In the genomic region with DNA sequence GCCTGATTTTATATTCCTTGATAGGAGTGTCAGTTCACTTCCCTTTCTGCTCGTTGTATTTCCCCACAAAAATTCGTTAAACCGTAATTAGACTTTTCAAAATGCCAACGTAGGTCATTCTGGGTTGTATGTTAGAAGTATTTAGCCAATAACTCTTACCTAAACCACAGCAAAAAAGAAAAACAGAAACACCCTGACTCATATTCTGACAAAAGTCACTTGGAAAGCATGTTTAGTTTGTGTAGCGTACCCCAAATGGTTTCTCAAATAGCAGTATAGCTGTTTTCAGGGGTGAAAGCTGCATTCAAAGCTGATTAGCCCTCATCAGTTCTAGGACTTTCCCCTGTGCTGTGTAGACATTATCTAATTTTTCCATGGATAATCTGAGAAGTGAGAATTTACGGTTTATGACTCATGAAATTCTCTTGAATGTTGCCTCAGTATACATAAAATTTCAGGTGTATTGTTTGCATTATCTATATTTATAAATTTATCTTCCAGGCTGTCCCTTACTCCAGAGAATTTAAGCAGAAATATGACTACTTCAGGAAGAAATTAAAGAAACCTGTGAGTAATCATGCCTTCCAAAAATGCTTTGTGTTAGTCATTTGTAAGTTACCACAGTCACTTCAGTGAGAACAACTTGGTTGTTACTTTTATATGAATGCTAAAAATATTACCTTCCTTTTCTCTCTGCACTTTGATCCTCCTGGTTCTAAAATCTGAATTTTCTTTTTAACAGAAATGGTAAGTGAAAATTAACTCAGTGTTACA, we compare ENCODE assay signal across 14 cellular contexts.
DNase-seq lines count a peak whose midpoint lies in the region; TF ChIP-seq lines count a peak whose summit lies in the region.
"Had no signal": no experiment of that assay in that cellular context is flagged by ENCODE, and none has a peak within 500 bp of the region (broad histone marks: within the 10 kb centered on the region; RNA-seq: fewer than 3 reads in every experiment).

No MANE protein-coding gene starts in this region.

- H3K4me3 ChIP-seq in AG10803 (ENCODE audit: low read length) (no peak overlapping the region), BE2C (ENCODE audit: low read depth, low read length) (no peak overlapping the region)
- H3K4me3 ChIP-seq: ovary had no signal

- H3K4me1 ChIP-seq in BE2C, result no peaks in the 10 kb centered on the region

- no peaks in the 10 kb centered on the region for H3K9me3 Mint-ChIP-seq in brain

- H3K4me3 Mint-ChIP-seq in brain, result no peak overlapping the region
- H3K4me3 Mint-ChIP-seq: CD4-positive, CD25-positive, alpha-beta regulatory T cell had no signal

- peaks cover 62% of the 10 kb centered on the region for H3K36me3 Mint-ChIP-seq in brain
- H3K36me3 Mint-ChIP-seq: CD4-positive, CD25-positive, alpha-beta regulatory T cell had no signal

- H3K9me3 ChIP-seq in BE2C, result no peaks in the 10 kb centered on the region
- H3K9me3 ChIP-seq: ovary had no signal

- peak overlapping the region in 4 of 5 experiments; percentile 18 to 93 (median 46) for H3K27ac Mint-ChIP-seq in brain

- no peaks in the 10 kb centered on the region for H3K36me3 ChIP-seq in BE2C
- H3K36me3 ChIP-seq: ovary had no signal

- H3K27me3 ChIP-seq in BE2C, result no peaks in the 10 kb centered on the region
- H3K27me3 ChIP-seq: ovary had no signal

- TF ChIP-seq CTCF in AG10803 (conservative IDR thresholded peaks at IDR 0.05; ENCODE audit: low read length) (no peak), brain (conservative IDR thresholded peaks at IDR 0.05) (no peak), BE2C (IDR thresholded peaks at IDR 0.05; ENCODE audit: low read depth, low read length) (no peak)

- H3K27me3 Mint-ChIP-seq in brain, result peaks cover 1% of the 10 kb centered on the region
- H3K27me3 Mint-ChIP-seq: CD4-positive, CD25-positive, alpha-beta regulatory T cell had no signal

- DNase-seq in AG10803 (ENCODE audit: low read depth), result peak; percentile 63
- peak; percentile 26 for DNase-seq in HS-5 (ENCODE audit: low read depth)
- peak; percentile 62 for DNase-seq in iris pigment epithelial cell (ENCODE audit: low read depth)
- DNase-seq in NCI-H345 (lab: John Stamatoyannopoulos, UW), result no peak
- DNase-seq in NCI-H2029 (lab: John Stamatoyannopoulos, UW), result no peak
- DNase-seq in BE2C, result no peak
- no peak for DNase-seq in occipital lobe (lab: John Stamatoyannopoulos, UW)
- DNase-seq: amygdala; CD4-positive, CD25-positive, alpha-beta regulatory T cell; GDM1; NCI-H1694; ovary; SW 1271 had no signal

- H3K4me1 Mint-ChIP-seq in brain, result peaks cover 27% of the 10 kb centered on the region
- H3K4me1 Mint-ChIP-seq: CD4-positive, CD25-positive, alpha-beta regulatory T cell had no signal

Comparison
In these comparisons a context has a peak if more than half of its experiments do, and no peak if none do; other contexts are left out.
1. DNase-seq: peak in AG10803 (single experiment), HS-5 (single experiment) and iris pigment epithelial cell (single experiment); none in NCI-H345 (single experiment), NCI-H2029 (single experiment), BE2C (single experiment) and occipital lobe (single experiment).